1 cellular context compared by ENCODE assay signal in genomic region chr4:162770761-162771490, GRCh38.
TF ChIP-seq lines count a peak whose summit lies in the region.

No MANE protein-coding gene starts in this region.

TF ChIP-seq in SK-N-SH treated with all-trans-retinoic acid at 6 μM for 48 hours, 23 proteins besides CTCF, POLR2A, EP300 and RAD21 (continued from another document):
- TF ChIP-seq TOX (CRISPR knock-in tag; IDR thresholded peaks at IDR 0.05; ENCODE audit: borderline replicate concordance) (no peak), ARNTL (CRISPR knock-in tag; IDR thresholded peaks at IDR 0.05; ENCODE audit: borderline replicate concordance, low read depth) (no peak)
